ENCODE assay signal across 23 cellular contexts in genomic region chr2:240127351-240127750, GRCh38. TPM values are rescaled to one million over a fixed set of nuclear protein-coding genes. Genes with fewer than 3 reads are reported as not detected.
"Had no signal": no experiment of that assay in that cellular context is flagged by ENCODE, and none has a peak within 500 bp of the region (broad histone marks: within the 10 kb centered on the region; RNA-seq: fewer than 3 reads in every experiment).

No MANE protein-coding gene starts in this region.

- H3K27me3 ChIP-seq: brain microvascular endothelial cell, stomach, upper lobe of right lung had no signal

- DNase-seq: activated B cell treated with CpG ODN at 0.5 μM for 24 hours; activated T-cell treated with anti-CD3 and anti-CD28 coated beads, Interleukin-2, amount 50 U/mL, for 72 hours; anterior cingulate cortex; brain microvascular endothelial cell; central memory CD4-positive, alpha-beta T cell; erythroblast; foreskin melanocyte; glutamatergic neuron; hypothalamus; midbrain; nucleus accumbens; SHP77 treated with DMSO at 0.1 percent for 48 hours; SK-N-SH; stimulated activated CD4-positive, alpha-beta T cell treated with anti-CD3 and anti-CD28 coated beads, Interleukin-15, amount 100 ng/mL, for 24 hours; stimulated activated CD4-positive, alpha-beta T cell treated with anti-CD3 and anti-CD28 coated beads, Interleukin-2, amount 100 ng/mL, for 48 hours; stomach; upper lobe of right lung had no signal

- FAIRE-seq: colon, keratinocyte had no signal

- H3K4me3 ChIP-seq: stomach, upper lobe of right lung had no signal

RNA-seq across cellular contexts. Expression of gene OTOS, which starts 13.1 kb away (rescaled TPM):
- total RNA-seq: activated B cell treated with CpG ODN at 0.5 μM for 24 hours; activated CD4-positive, alpha-beta T cell treated with anti-CD3 and anti-CD28 coated beads, Interleukin-2, amount 10 ng/mL, durations not matched to agents 24 days and 14 days; activated T-cell treated with anti-CD3 and anti-CD28 coated beads, Interleukin-2, amount 50 U/mL, for 72 hours; left lobe of liver; lung microvascular endothelial cell; stomach; temporal lobe; upper lobe of right lung had no signal
